15 cellular contexts compared by ENCODE assay signal in the genomic region with DNA sequence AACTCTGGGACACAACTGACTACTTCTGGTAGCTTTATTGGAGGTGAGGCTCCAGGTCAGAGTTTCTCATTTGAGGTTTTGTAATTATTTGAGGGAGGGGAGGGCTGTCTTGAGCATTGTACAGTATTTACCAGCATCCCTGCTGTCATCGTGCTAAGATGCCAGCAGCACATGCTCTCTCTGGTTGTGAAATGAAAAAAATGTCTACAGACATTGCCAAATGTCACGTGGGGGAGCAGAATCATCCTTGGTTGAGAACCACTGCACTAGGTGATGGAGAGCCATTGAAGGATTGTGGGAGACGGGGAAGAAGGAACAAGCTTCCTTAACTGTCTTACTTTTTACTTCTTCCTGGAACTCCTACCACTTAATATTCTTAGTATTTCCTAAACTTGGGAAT. TPM values are rescaled to one million over a fixed set of nuclear protein-coding genes. Genes with fewer than 3 reads are reported as not detected.
DNase-seq lines count a peak whose midpoint lies in the region; ATAC-seq and TF ChIP-seq lines count a peak whose summit lies in the region.
"Had no signal": no experiment of that assay in that cellular context is flagged by ENCODE, and none has a peak within 500 bp of the region (broad histone marks: within the 10 kb centered on the region; RNA-seq: fewer than 3 reads in every experiment).

No MANE protein-coding gene starts in this region.

- peaks cover 16% of the 10 kb centered on the region for H3K4me1 ChIP-seq in mammary epithelial cell (ENCODE audit: insufficient read depth, low read length)

- POLR2A ChIA-PET in MCF 10A (lab: Yijun Ruan, JAX): interaction anchor here (1.4 kb wide), 1 partner anchor 21 kb away, joined by 4 read pairs; no protein-coding TSS in a partner anchor

- H3K9ac ChIP-seq in mammary epithelial cell (ENCODE audit: insufficient read depth, low read length) (no peak overlapping the region), SU-DHL-6 (ENCODE audit: low read length) (no peak overlapping the region)
- H3K9ac ChIP-seq: SK-N-SH had no signal

- H3K4me2 ChIP-seq in mammary epithelial cell (ENCODE audit: insufficient read depth, low read depth, low read length): no peak overlapping the region
- H3K4me2 ChIP-seq in SU-DHL-6 (ENCODE audit: low read depth, low read length, poor library complexity, severe bottlenecking): peak overlapping the region; percentile 16
- H3K4me2 ChIP-seq: SK-N-SH had no signal

- H3K9me3 ChIP-seq in mammary epithelial cell (replicated peaks; ENCODE audit: insufficient read depth, low read length) (no peaks in the 10 kb centered on the region), SU-DHL-6 (ENCODE audit: insufficient read depth, low read length) (no peaks in the 10 kb centered on the region)
- H3K9me3 ChIP-seq: ascending aorta, SK-N-SH, suprapubic skin had no signal

- H3K4me3 ChIP-seq in mammary epithelial cell (replicated peaks in 1 of 3; ENCODE audit: insufficient read depth in 1 of 3, low read depth in 2 of 3, low read length in 3 of 3) (no peak overlapping the region), SU-DHL-6 (ENCODE audit: insufficient read depth, low read length, poor library complexity, severe bottlenecking) (no peak overlapping the region), fibroblast of mammary gland (ENCODE audit: control insufficient read depth, low read depth, low read length) (no peak overlapping the region)
- H3K4me3 ChIP-seq: ascending aorta, skin epidermis, suprapubic skin had no signal

- no peak overlapping the region for H2AFZ ChIP-seq in mammary epithelial cell (ENCODE audit: low read depth, low read length)
- no peak overlapping the region for H2AFZ ChIP-seq in SU-DHL-6 (ENCODE audit: low read depth, low read length, severe bottlenecking)

- 40% methylated on average over 3 of the region's 3 CpGs for WGBS in mammary epithelial cell (ENCODE audit: low coverage, missing lambda C conversion rate)

- H3K27ac ChIP-seq in mammary epithelial cell (ENCODE audit: insufficient read depth, low read depth, low read length) (no peak overlapping the region), SU-DHL-6 (ENCODE audit: low read depth, low read length) (no peak overlapping the region)
- H3K27ac ChIP-seq: ascending aorta, skin epidermis, suprapubic skin had no signal

- DNase-seq in MCF 10A (ENCODE audit: unreplicated experiment) (peak; percentile 20), mammary epithelial cell (no peak), fibroblast of mammary gland (ENCODE audit: low read depth) (peak; percentile 30), HPDE6-E6E7 (ENCODE audit: extremely low spot score) (no peak)
- DNase-seq in stimulated activated CD4-positive, alpha-beta T cell treated with anti-CD3 and anti-CD28 coated beads, Interleukin-2, amount 100 ng/mL, for 48 hours: no peak
- DNase-seq in stimulated activated naive CD4-positive, alpha-beta T cell (lab: John Stamatoyannopoulos, UW): no peak
- DNase-seq: ACHN, occipital lobe, OCI-M1, SK-N-SH had no signal

- no peaks in the 10 kb centered on the region for H3K9me3 Mint-ChIP-seq in MCF 10A (ENCODE audit: unreplicated experiment)

- no TSS peak for BruUV-seq in MCF 10A (replicated peaks; lab: Mats Ljungman, UMichigan)
- no TSS peak for BruUV-seq in mammary epithelial cell (replicated peaks; lab: Mats Ljungman, UMichigan)

- CTCF ChIA-PET in MCF 10A (lab: Yijun Ruan, JAX) (interaction anchor here (0.5 to 0.6 kb wide), 2 partner anchors 10 to 132 kb away, joined by 3 read pairs; no protein-coding TSS in a partner anchor), mammary epithelial cell (lab: Charles Lee; ENCODE audit: low non-redundant PET) (no interaction called here)

- intact Hi-C loops in MCF 10A (cut with micrococcal nuclease): no loop called here
- intact Hi-C loops in mammary epithelial cell (cut with micrococcal nuclease): no loop called here

- dilution Hi-C loops in mammary epithelial cell (cut with HindIII; ENCODE audit: low sequenced_read_pairs): no loop called here

- peaks cover 19% of the 10 kb centered on the region for H3K4me1 Mint-ChIP-seq in MCF 10A (ENCODE audit: insufficient read depth, unreplicated experiment)

- H3K27me3 Mint-ChIP-seq in MCF 10A (ENCODE audit: insufficient read depth, unreplicated experiment): no peaks in the 10 kb centered on the region

- in situ Hi-C loops in mammary epithelial cell (cut with MboI; ENCODE audit: low sequenced_read_pairs in 2 of 2): no loop called here

- no peaks in the 10 kb centered on the region for H3K9me2 ChIP-seq in SU-DHL-6 (replicated peaks; ENCODE audit: insufficient read depth, low read length)
- H3K9me2 ChIP-seq: SK-N-SH had no signal

- H3K27ac Mint-ChIP-seq in MCF 10A (ENCODE audit: low read depth, unreplicated experiment): no peak overlapping the region

- no peak overlapping the region for H3K4me3 Mint-ChIP-seq in MCF 10A (ENCODE audit: unreplicated experiment)

- H3F3A ChIP-seq in SU-DHL-6 (ENCODE audit: insufficient read depth): peaks cover 5% of the 10 kb centered on the region; the same call in 1 of the 2 replicates

- no peak for ATAC-seq in GM18861 (IDR thresholded peaks at IDR 0.05; ENCODE audit: unreplicated experiment)

- peaks cover 4% of the 10 kb centered on the region for H3K36me3 Mint-ChIP-seq in MCF 10A (ENCODE audit: insufficient read depth, unreplicated experiment)

- H4K20me1 ChIP-seq in mammary epithelial cell (ENCODE audit: insufficient read depth, low read length) (peaks cover 8% of the 10 kb centered on the region), SU-DHL-6 (ENCODE audit: low read depth, low read length) (peaks cover 71% of the 10 kb centered on the region)

- H3K27me3 ChIP-seq in mammary epithelial cell (ENCODE audit: insufficient read depth, low read length) (no peaks in the 10 kb centered on the region), SU-DHL-6 (ENCODE audit: low read length) (no peaks in the 10 kb centered on the region)
- H3K27me3 ChIP-seq: ascending aorta, suprapubic skin had no signal

- H3K79me2 ChIP-seq in mammary epithelial cell (ENCODE audit: insufficient read depth, low read length): peaks cover 95% of the 10 kb centered on the region
- peaks cover 98% of the 10 kb centered on the region for H3K79me2 ChIP-seq in SU-DHL-6 (ENCODE audit: insufficient read depth, low read length)

- no peak for TF ChIP-seq CTCF in MCF 10A (IDR thresholded peaks at IDR 0.05; ENCODE audit: unreplicated experiment)
- TF ChIP-seq CTCF in mammary epithelial cell (conservative IDR thresholded peaks at IDR 0.05 in 1 of 2, IDR thresholded peaks at IDR 0.05 in 1 of 2; ENCODE audit: extremely low read depth in 1 of 2, insufficient read depth in 1 of 2, low read depth in 1 of 2, low read length in 2 of 2): no peak
- TF ChIP-seq CTCF in SU-DHL-6 (IDR thresholded peaks at IDR 0.05; ENCODE audit: insufficient read depth, low read length, poor library complexity, severe bottlenecking): no peak
- TF ChIP-seq CTCF in fibroblast of mammary gland (conservative IDR thresholded peaks at IDR 0.05; ENCODE audit: control insufficient read depth, insufficient read depth, low read depth, low read length): no peak

- H3K36me3 ChIP-seq in mammary epithelial cell (ENCODE audit: insufficient read depth, low read length): no peaks in the 10 kb centered on the region
- no peaks in the 10 kb centered on the region for H3K36me3 ChIP-seq in SU-DHL-6 (ENCODE audit: low read length)
- H3K36me3 ChIP-seq: ascending aorta, suprapubic skin had no signal

RNA-seq across cellular contexts. Expression of a gene that starts 5.0 kb away (rescaled TPM):
- total RNA-seq in MCF 10A (2022): 173 and 187 TPM in 2 replicates
- total RNA-seq in mammary epithelial cell: 100 to 1,000 TPM; 137 to 184 TPM
- polyA plus RNA-seq in mammary epithelial cell: 113 TPM
- 93.8 TPM for polyA minus RNA-seq in mammary epithelial cell

Comparison
In these comparisons a context has a peak if more than half of its experiments do, and no peak if none do; other contexts are left out.
1. DNase-seq: peak in MCF 10A (single experiment) and fibroblast of mammary gland (single experiment); none in mammary epithelial cell (single experiment), HPDE6-E6E7 (single experiment), stimulated activated CD4-positive, alpha-beta T cell treated with anti-CD3 and anti-CD28 coated beads, Interleukin-2, amount 100 ng/mL, for 48 hours (0 of 2) and stimulated activated naive CD4-positive, alpha-beta T cell (0 of 6).